In genomic region chr13:82010780-82011179, GRCh38 we compare ENCODE assay signal across 17 cellular contexts.
DNase-seq lines count a peak whose midpoint lies in the region; ATAC-seq and TF ChIP-seq lines count a peak whose summit lies in the region.
"Had no signal": no experiment of that assay in that cellular context is flagged by ENCODE, and none has a peak within 500 bp of the region (broad histone marks: within the 10 kb centered on the region; RNA-seq: fewer than 3 reads in every experiment).

No MANE protein-coding gene starts in this region.

- no peak overlapping the region for H2BK12ac ChIP-seq in mesenchymal stem cell (ENCODE audit: low read length in 2 of 2)

- no peaks in the 10 kb centered on the region for H3K4me1 Mint-ChIP-seq in CD8-positive, alpha-beta memory T cell

- H3K4ac ChIP-seq in mesenchymal stem cell (ENCODE audit: low read depth in 1 of 2, low read length in 2 of 2): no peak overlapping the region

- H3K18ac ChIP-seq in mesenchymal stem cell (ENCODE audit: low read depth in 1 of 2, low read length in 2 of 2): no peak overlapping the region

- DNase-seq in DMS153 (lab: John Stamatoyannopoulos, UW): peak; percentile 26
- no peak for DNase-seq in DMS153 treated with DMSO at 0.1 percent for 48 hours (lab: John Stamatoyannopoulos, UW; ENCODE audit: unreplicated experiment)
- peak; percentile 20 for DNase-seq in PC-3
- DNase-seq in choroid plexus epithelial cell (ENCODE audit: low read depth): peak; percentile 17
- peak; percentile 31 for DNase-seq in mesenchymal stem cell
- no peak for DNase-seq in CD8-positive, alpha-beta memory T cell
- no peak for DNase-seq in kidney glomerular epithelial cell (lab: John Stamatoyannopoulos, UW)
- no peak for DNase-seq in NCI-H2227 treated with DMSO at 0.1 percent for 48 hours (lab: John Stamatoyannopoulos, UW)
- DNase-seq: COR-L47, KBM-7, NCI-H1092, NCI-H2107, NCI-H82, SHP77 had no signal

- H4K20me1 ChIP-seq in PC-3 (ENCODE audit: low read length): no peaks in the 10 kb centered on the region

- no peak overlapping the region for H3K14ac ChIP-seq in mesenchymal stem cell (ENCODE audit: low read length in 2 of 2)

- no peaks in the 10 kb centered on the region for H3K36me3 Mint-ChIP-seq in CD8-positive, alpha-beta memory T cell

- H2AFZ ChIP-seq in PC-3 (ENCODE audit: low read length) (no peak overlapping the region), mesenchymal stem cell (ENCODE audit: low read depth, low read length) (no peak overlapping the region)

- H2BK5ac ChIP-seq in mesenchymal stem cell (ENCODE audit: low read depth, low read length, poor library complexity, severe bottlenecking): no peak overlapping the region

- H3K36me3 ChIP-seq in PC-3 (ENCODE audit: low read depth, low read length) (no peaks in the 10 kb centered on the region), mesenchymal stem cell (ENCODE audit: control insufficient read depth in 1 of 2, insufficient read depth in 2 of 2, low read depth in 1 of 2, low read length in 2 of 2) (no peaks in the 10 kb centered on the region)
- no peaks in the 10 kb centered on the region for H3K36me3 ChIP-seq in CD8-positive, alpha-beta memory T cell (ENCODE audit: insufficient read depth, low read length)

- H3K9me3 ChIP-seq in PC-3 (ENCODE audit: low read length): no peaks in the 10 kb centered on the region
- peaks cover 3% of the 10 kb centered on the region for H3K9me3 ChIP-seq in mesenchymal stem cell (ENCODE audit: control insufficient read depth, low read length)
- H3K9me3 ChIP-seq in CD8-positive, alpha-beta memory T cell (ENCODE audit: low read length): no peaks in the 10 kb centered on the region

- H3K9ac ChIP-seq in PC-3 (ENCODE audit: low read length) (no peak overlapping the region), mesenchymal stem cell (ENCODE audit: low read length) (no peak overlapping the region)

- H3K79me1 ChIP-seq in mesenchymal stem cell (replicated peaks; ENCODE audit: low read length, poor library complexity, severe bottlenecking): no peaks in the 10 kb centered on the region

- no peak overlapping the region for H3K4me3 Mint-ChIP-seq in CD8-positive, alpha-beta memory T cell
- H3K4me3 Mint-ChIP-seq: T-helper 1 cell treated with Interleukin-12 subunit alpha and Interleukin-12 subunit beta and Interleukin-4 antibody, amounts not matched to agents 30 μg/mL and 1 μg/mL, for 36 hours had no signal

- peaks cover 0 to 13% (median 6%) of the 10 kb centered on the region in 5 donors for H3K9me3 Mint-ChIP-seq in CD8-positive, alpha-beta memory T cell

- intact Hi-C loops in PC-3 (cut with micrococcal nuclease): no loop called here

- 42% methylated on average over 1 of the region's 2 CpGs for whole genome bisulfite sequencing in mesenchymal stem cell

- H3K4me1 ChIP-seq in PC-3 (ENCODE audit: insufficient read depth, low read length) (no peaks in the 10 kb centered on the region), mesenchymal stem cell (ENCODE audit: control insufficient read depth, insufficient read depth, low read depth, low read length) (no peaks in the 10 kb centered on the region)
- no peaks in the 10 kb centered on the region for H3K4me1 ChIP-seq in CD8-positive, alpha-beta memory T cell (ENCODE audit: insufficient read depth, low read length)

- H3K27ac ChIP-seq in PC-3 (ENCODE audit: low read length) (no peak overlapping the region), mesenchymal stem cell (ENCODE audit: low read length, poor library complexity, severe bottlenecking) (no peak overlapping the region)
- no peak overlapping the region for H3K27ac ChIP-seq in CD8-positive, alpha-beta memory T cell (ENCODE audit: low read depth, low read length)
- H3K27ac ChIP-seq: 22Rv1, C4-2B had no signal

- H4K8ac ChIP-seq in mesenchymal stem cell (ENCODE audit: low read length): no peak overlapping the region

- H3K27me3 ChIP-seq in PC-3 (ENCODE audit: low read length) (no peaks in the 10 kb centered on the region), mesenchymal stem cell (ENCODE audit: control insufficient read depth in 1 of 2, insufficient read depth in 1 of 2, low read length in 2 of 2) (no peaks in the 10 kb centered on the region)
- H3K27me3 ChIP-seq in CD8-positive, alpha-beta memory T cell (ENCODE audit: insufficient read depth, low read length, poor library complexity, severe bottlenecking): no peaks in the 10 kb centered on the region

- H4K91ac ChIP-seq in mesenchymal stem cell (ENCODE audit: low read length): no peak overlapping the region

- no peaks in the 10 kb centered on the region for H3K79me2 ChIP-seq in PC-3 (ENCODE audit: low read length)

- POLR2A ChIA-PET in PC-3 (lab: Charles Lee; ENCODE audit: unreplicated experiment): no interaction called here
- POLR2A ChIA-PET in CD8-positive, alpha-beta memory T cell (lab: Charles Lee): no interaction called here

- BruUV-seq in PC-3 (replicated peaks; lab: Mats Ljungman, UMichigan): no TSS peak

- H3K9me2 ChIP-seq in PC-3 (replicated peaks; ENCODE audit: low read length): no peaks in the 10 kb centered on the region

- no peaks in the 10 kb centered on the region for H3F3A ChIP-seq in PC-3 (ENCODE audit: low read length, unreplicated experiment)

- no peak overlapping the region for H2BK120ac ChIP-seq in mesenchymal stem cell (ENCODE audit: low read depth, low read length)

- H2AK5ac ChIP-seq in mesenchymal stem cell (ENCODE audit: low read length, severe bottlenecking): no peak overlapping the region

- H3K23ac ChIP-seq in mesenchymal stem cell (ENCODE audit: low read length in 2 of 2): no peak overlapping the region

- H3K27me3 Mint-ChIP-seq in CD8-positive, alpha-beta memory T cell: no peaks in the 10 kb centered on the region

- H3K4me3 ChIP-seq in PC-3 (ENCODE audit: low read length) (no peak overlapping the region), choroid plexus epithelial cell (ENCODE audit: low read depth, low read length) (no peak overlapping the region), mesenchymal stem cell (ENCODE audit: insufficient read depth in 1 of 2, low read depth in 1 of 2, low read length in 2 of 2) (no peak overlapping the region)
- H3K4me3 ChIP-seq in CD8-positive, alpha-beta memory T cell (ENCODE audit: low read length): no peak overlapping the region

- no peak overlapping the region for H3K4me2 ChIP-seq in PC-3 (ENCODE audit: low read length)
- H3K4me2 ChIP-seq in mesenchymal stem cell (ENCODE audit: low read length, poor library complexity, severe bottlenecking): no peak overlapping the region

- TF ChIP-seq CTCF in PC-3 (conservative IDR thresholded peaks at IDR 0.05; ENCODE audit: low read depth, low read length) (no peak), choroid plexus epithelial cell (conservative IDR thresholded peaks at IDR 0.05; ENCODE audit: low read depth, low read length) (no peak)

- no peak overlapping the region for H2BK15ac ChIP-seq in mesenchymal stem cell (ENCODE audit: low read depth, poor library complexity, severe bottlenecking)

- no peak overlapping the region for H3K27ac Mint-ChIP-seq in CD8-positive, alpha-beta memory T cell
- H3K27ac Mint-ChIP-seq: T-helper 1 cell treated with Interleukin-12 subunit alpha and Interleukin-12 subunit beta and Interleukin-4 antibody, amounts not matched to agents 30 μg/mL and 1 μg/mL, for 36 hours had no signal

- CTCF ChIA-PET in PC-3 (lab: Charles Lee): no interaction called here
- CTCF ChIA-PET in CD8-positive, alpha-beta memory T cell (lab: Charles Lee): no interaction called here

- peak; percentile 94 for ATAC-seq in PC-3

Comparison
In these comparisons a context has a peak if more than half of its experiments do, and no peak if none do; other contexts are left out.
1. DNase-seq: peak in DMS153 (single experiment), PC-3 (single experiment), choroid plexus epithelial cell (single experiment) and mesenchymal stem cell (single experiment); none in DMS153 treated with DMSO at 0.1 percent for 48 hours (single experiment), CD8-positive, alpha-beta memory T cell (0 of 5), kidney glomerular epithelial cell (single experiment) and NCI-H2227 treated with DMSO at 0.1 percent for 48 hours (single experiment).